Comparison of ENCODE assay signal across 24 cellular contexts in genomic region chr14:71908141-71908540, GRCh38. TPM values are rescaled to one million over a fixed set of nuclear protein-coding genes. Genes with fewer than 3 reads are reported as not detected.
DNase-seq lines count a peak whose midpoint lies in the region; ATAC-seq and TF ChIP-seq lines count a peak whose summit lies in the region.
"Had no signal": no experiment of that assay in that cellular context is flagged by ENCODE, and none has a peak within 500 bp of the region (broad histone marks: within the 10 kb centered on the region; RNA-seq: fewer than 3 reads in every experiment).

No MANE protein-coding gene starts in this region.

- peaks cover 27% of the 10 kb centered on the region for H3K4me1 Mint-ChIP-seq in neural progenitor cell
- H3K4me1 Mint-ChIP-seq: CD14-positive monocyte had no signal

- H3K27ac ChIP-seq in PC-3 (ENCODE audit: low read length) (no peak overlapping the region), neural progenitor cell (no peak overlapping the region)
- H3K27ac ChIP-seq: Peyer's patch, SK-N-MC had no signal

- H3K4me3 Mint-ChIP-seq in neural progenitor cell = no peak overlapping the region
- H3K4me3 Mint-ChIP-seq: CD14-positive monocyte, HFFc6 had no signal

- no peaks in the 10 kb centered on the region for H4K20me1 ChIP-seq in PC-3 (ENCODE audit: low read length)
- H4K20me1 ChIP-seq in neural progenitor cell (ENCODE audit: low read depth) = no peaks in the 10 kb centered on the region

- BruUV-seq in PC-3 (replicated peaks; lab: Mats Ljungman, UMichigan) = no TSS peak

- H2AFZ ChIP-seq in PC-3 (ENCODE audit: low read length) (no peak overlapping the region), neural progenitor cell (replicated peaks) (no peak overlapping the region)

- CTCF ChIA-PET in PC-3 (lab: Charles Lee) = no interaction called here

- no peak overlapping the region for H3K4me3 ChIP-seq in PC-3 (ENCODE audit: low read length)
- no peak overlapping the region for H3K4me3 ChIP-seq in neural progenitor cell
- H3K4me3 ChIP-seq: Peyer's patch, SK-N-MC had no signal

- ATAC-seq in PC-3 = peak; percentile 42; the same call in 1 of the 2 replicates
- ATAC-seq in HG03520 (IDR thresholded peaks at IDR 0.05; ENCODE audit: unreplicated experiment) = no peak
- ATAC-seq in HG03097 (IDR thresholded peaks at IDR 0.05; ENCODE audit: low FRiP score, unreplicated experiment) = no peak

- no peak for TF ChIP-seq CTCF in PC-3 (conservative IDR thresholded peaks at IDR 0.05; ENCODE audit: low read depth, low read length)
- TF ChIP-seq CTCF in neural progenitor cell (IDR thresholded peaks at IDR 0.05) = no peak
- no peak for TF ChIP-seq CTCF in GM10266 (IDR thresholded peaks at IDR 0.05; ENCODE audit: control insufficient read depth, insufficient read depth, low read depth, missing control alignments)

- H3F3A ChIP-seq in PC-3 (ENCODE audit: low read length, unreplicated experiment) = no peaks in the 10 kb centered on the region
- H3F3A ChIP-seq in neural progenitor cell (ENCODE audit: low read depth) = no peaks in the 10 kb centered on the region

- peak; percentile 18 for DNase-seq in Daoy (ENCODE audit: low read depth)
- peak; percentile 69 for DNase-seq in PC-3
- DNase-seq in inferior parietal cortex (ENCODE audit: extremely low spot score) = peak; percentile 11
- peak; percentile 9 for DNase-seq in neural progenitor cell (ENCODE audit: low spot score)
- no peak for DNase-seq in T-helper 1 cell
- no peak for DNase-seq in GM10266 (ENCODE audit: extremely low spot score)
- DNase-seq: AML-193, COR-L47, DMS153, EL, HFFc6, Kasumi-1, MM.1S, NCI-H1105, NCI-H1694 treated with DMSO at 0.1 percent for 48 hours, NCI-H524 treated with DMSO at 0.1 percent for 48 hours, Peyer's patch, Right ventricle myocardium superior had no signal

- no peaks in the 10 kb centered on the region for H3K36me3 ChIP-seq in PC-3 (ENCODE audit: low read depth, low read length)
- H3K36me3 ChIP-seq in neural progenitor cell = no peaks in the 10 kb centered on the region
- H3K36me3 ChIP-seq: Peyer's patch had no signal

- H3K79me2 ChIP-seq in PC-3 (ENCODE audit: low read length) = no peaks in the 10 kb centered on the region
- H3K79me2 ChIP-seq in neural progenitor cell (ENCODE audit: low read depth) = no peaks in the 10 kb centered on the region

- H3K4me1 ChIP-seq in PC-3 (ENCODE audit: insufficient read depth, low read length) (no peaks in the 10 kb centered on the region), neural progenitor cell (peaks cover 15% of the 10 kb centered on the region)
- H3K4me1 ChIP-seq: Peyer's patch had no signal

- peaks cover 5% of the 10 kb centered on the region for H3K27me3 Mint-ChIP-seq in neural progenitor cell (ENCODE audit: insufficient read depth, low read depth)

- H3K36me3 Mint-ChIP-seq in neural progenitor cell = no peaks in the 10 kb centered on the region
- H3K36me3 Mint-ChIP-seq: CD14-positive monocyte had no signal

- intact Hi-C loops in PC-3 (cut with micrococcal nuclease) = no loop called here

- no peak overlapping the region for H3K27ac Mint-ChIP-seq in neural progenitor cell
- H3K27ac Mint-ChIP-seq: CD14-positive monocyte, HFFc6 had no signal

- H3K9ac ChIP-seq in PC-3 (ENCODE audit: low read length) = no peak overlapping the region
- H3K9ac ChIP-seq in neural progenitor cell = no peak overlapping the region

- H3K9me3 ChIP-seq in PC-3 (ENCODE audit: low read length) = no peaks in the 10 kb centered on the region
- no peaks in the 10 kb centered on the region for H3K9me3 ChIP-seq in neural progenitor cell (ENCODE audit: low read depth)
- H3K9me3 ChIP-seq: Peyer's patch had no signal

- H3K9me3 Mint-ChIP-seq in neural progenitor cell = no peaks in the 10 kb centered on the region
- H3K9me3 Mint-ChIP-seq: HFFc6 had no signal

- H3K4me2 ChIP-seq in PC-3 (ENCODE audit: low read length) (no peak overlapping the region), neural progenitor cell (no peak overlapping the region)

- POLR2A ChIA-PET in PC-3 (lab: Charles Lee; ENCODE audit: unreplicated experiment) = no interaction called here

- no peaks in the 10 kb centered on the region for H3K9me2 ChIP-seq in PC-3 (replicated peaks; ENCODE audit: low read length)

- H3K27me3 ChIP-seq in PC-3 (ENCODE audit: low read length) (peaks cover 98% of the 10 kb centered on the region), neural progenitor cell (no peaks in the 10 kb centered on the region)
- H3K27me3 ChIP-seq: Peyer's patch had no signal

RNA-seq across cellular contexts. Expression of gene RGS6, which starts 24.1 kb away (rescaled TPM):
- total RNA-seq in Daoy (2014; rRNA removed; shearing (Covaris generic)) = not detected in 2 replicates
- total RNA-seq in PC-3 (2014; rRNA removed) (not detected in 2 replicates), neural progenitor cell (ENCODE audit: low replicate concordance) (0.80 and 2.0 TPM in 2 replicates)
- total RNA-seq: A673, HFFc6, HT-29 had no signal

Comparison
In these comparisons a context has a peak if more than half of its experiments do, and no peak if none do; other contexts are left out.
1. DNase-seq: peak in Daoy (single experiment), PC-3 (single experiment), inferior parietal cortex (single experiment) and neural progenitor cell (single experiment); none in T-helper 1 cell (0 of 5) and GM10266 (single experiment).